In the genomic region with DNA sequence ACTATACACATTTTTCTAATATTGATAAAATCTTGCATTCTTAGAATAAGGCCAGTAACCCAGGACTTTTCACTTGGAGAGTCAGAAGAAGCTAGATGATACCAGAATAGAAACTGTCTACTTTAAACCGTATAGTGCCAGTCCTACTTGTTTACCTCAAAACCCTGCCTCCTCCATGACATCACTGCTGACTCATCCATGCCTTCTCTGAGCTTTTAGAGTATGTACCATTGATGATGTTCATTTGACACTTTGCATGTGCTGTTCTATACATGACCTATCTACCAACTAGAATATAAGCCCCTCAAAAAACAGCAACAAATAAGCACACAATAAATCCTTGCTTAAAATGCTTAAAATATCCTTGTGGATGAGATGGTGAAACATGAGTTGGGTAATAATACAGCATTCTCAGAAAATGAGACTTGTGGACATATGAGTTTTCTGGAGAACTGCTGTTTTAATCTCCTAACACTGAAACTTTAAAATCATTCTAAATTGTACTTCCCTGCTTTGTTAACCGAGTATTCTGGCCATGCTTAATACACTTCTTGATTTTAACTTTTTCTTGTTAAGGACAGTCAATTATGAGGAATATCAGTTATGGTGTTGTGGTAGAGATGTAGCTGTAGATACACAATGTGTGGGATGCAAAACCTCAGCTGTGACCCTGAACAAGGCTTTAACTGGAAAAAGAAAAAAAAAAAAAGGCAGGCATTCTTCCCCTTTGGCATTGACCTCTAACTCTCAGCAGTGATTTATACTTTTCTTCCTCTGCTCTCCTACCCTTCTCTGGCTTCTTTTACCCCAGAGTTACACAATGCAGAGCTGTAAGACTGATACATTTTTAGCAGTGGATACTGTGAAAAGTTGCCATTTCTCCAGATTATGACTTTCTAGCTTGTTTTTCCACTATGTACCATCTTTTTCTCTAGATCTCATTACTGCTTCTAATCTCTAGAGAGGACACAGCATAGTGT, we compare ENCODE assay signal across 9 cellular contexts. TPM values are rescaled to one million over a fixed set of nuclear protein-coding genes. Genes with fewer than 3 reads are reported as not detected.
DNase-seq lines count a peak whose midpoint lies in the region; ATAC-seq and TF ChIP-seq lines count a peak whose summit lies in the region.
"Had no signal": no experiment of that assay in that cellular context is flagged by ENCODE, and none has a peak within 500 bp of the region (broad histone marks: within the 10 kb centered on the region; RNA-seq: fewer than 3 reads in every experiment).

No MANE protein-coding gene starts in this region.

- peaks cover 3% of the 10 kb centered on the region for H3K36me3 Mint-ChIP-seq in central memory CD8-positive, alpha-beta T cell (ENCODE audit: insufficient read depth)
- H3K36me3 Mint-ChIP-seq in neural crest cell (ENCODE audit: low read depth) = peaks cover 6% of the 10 kb centered on the region

- H3K4me3 Mint-ChIP-seq in central memory CD8-positive, alpha-beta T cell = peak overlapping the region; percentile 29
- H3K4me3 Mint-ChIP-seq in neural crest cell = peak overlapping the region; percentile 94

- no peaks in the 10 kb centered on the region for H3K36me3 ChIP-seq in uterus

- intact Hi-C loops in uterus (cut with DNase I; ENCODE audit: low total_unique reads) = no loop called here

- in situ Hi-C loops in ACHN (cut with HindIII; ENCODE audit: low pct_ligation_motif_present, low pct_unique_long_range_greater_than_20kb, low sequenced_read_pairs) = no loop called here

- H3K27me3 ChIP-seq in uterus = no peaks in the 10 kb centered on the region

- H3K27me3 Mint-ChIP-seq in central memory CD8-positive, alpha-beta T cell = no peaks in the 10 kb centered on the region
- H3K27me3 Mint-ChIP-seq in neural crest cell (ENCODE audit: low read depth) = no peaks in the 10 kb centered on the region

- no peaks in the 10 kb centered on the region for H3K9me3 ChIP-seq in uterus

- H3K27ac ChIP-seq in uterus = peak overlapping the region; percentile 83 to 98

- peaks cover 0 to 16% of the 10 kb centered on the region in 2 donors for H3K4me1 ChIP-seq in uterus

- peak overlapping the region; percentile 29 for H3K27ac Mint-ChIP-seq in central memory CD8-positive, alpha-beta T cell (ENCODE audit: low read depth)
- no peak overlapping the region for H3K27ac Mint-ChIP-seq in neural crest cell (ENCODE audit: unreplicated experiment)

- ATAC-seq in GM18870 (IDR thresholded peaks at IDR 0.05; ENCODE audit: unreplicated experiment) = peak; percentile 64
- peak; percentile 32 for ATAC-seq in HG03558 (IDR thresholded peaks at IDR 0.05; ENCODE audit: extremely low read depth, unreplicated experiment)
- ATAC-seq in central memory CD8-positive, alpha-beta T cell (replicated peaks; ENCODE audit: extremely low read depth, poor library complexity, severe bottlenecking) = peak; percentile 25
- ATAC-seq: naive thymus-derived CD8-positive, alpha-beta T cell had no signal

- peak in 1 of 2 donors; percentile 9 for TF ChIP-seq POLR2A in uterus (IDR thresholded peaks at IDR 0.05)

- no peaks in the 10 kb centered on the region for H3K9me3 Mint-ChIP-seq in central memory CD8-positive, alpha-beta T cell
- H3K9me3 Mint-ChIP-seq in neural crest cell = no peaks in the 10 kb centered on the region
- H3K9me3 Mint-ChIP-seq: naive thymus-derived CD8-positive, alpha-beta T cell had no signal

- no peak for TF ChIP-seq CTCF in WI38 (IDR thresholded peaks at IDR 0.05; ENCODE audit: low read depth, low read length)
- no peak for TF ChIP-seq CTCF in neural crest cell (conservative IDR thresholded peaks at IDR 0.05)
- TF ChIP-seq CTCF in uterus (IDR thresholded peaks at IDR 0.05) = no peak

- peaks cover 24% of the 10 kb centered on the region for H3K4me1 Mint-ChIP-seq in central memory CD8-positive, alpha-beta T cell
- peaks cover 39% of the 10 kb centered on the region for H3K4me1 Mint-ChIP-seq in neural crest cell

- H3K4me3 ChIP-seq in WI38 (ENCODE audit: low read depth, low read length) (peak overlapping the region; percentile 90), uterus (peak overlapping the region in 1 of 2 donors; percentile 94)

- DNase-seq in ACHN (peak; percentile 56), neural crest cell (ENCODE audit: low read depth, low spot score) (no peak), uterus (peak in 1 of 2 donors; percentile 52), iPS-NIHi7 (ENCODE audit: extremely low spot score) (no peak)
- DNase-seq in central memory CD8-positive, alpha-beta T cell (ENCODE audit: low spot score in 2 of 2) = no peak

RNA-seq across cellular contexts. Expression of gene CTNNAL1, which starts 2.3 kb away (rescaled TPM):
- 61.9 and 63.6 TPM in 2 replicates for total RNA-seq in neural crest cell
- 10 to 100 TPM; 32.3 to 62.0 (median 41.4) TPM for total RNA-seq in uterus
